8 cellular contexts compared by ENCODE assay signal in genomic region chr5:42912184-42912766, GRCh38.
A peak's percentile ranks its signal among the peaks of the same experiment; 100 is the strongest.
DNase-seq lines count a peak whose midpoint lies in the region; ATAC-seq and TF ChIP-seq lines count a peak whose summit lies in the region.

No MANE protein-coding gene starts in this region.

- no peaks in the 10 kb centered on the region for H4K20me1 ChIP-seq in PC-9 (ENCODE audit: insufficient read depth)

- H3K9me3 ChIP-seq in CD4-positive, alpha-beta memory T cell (ENCODE audit: control insufficient read depth in 1 of 2, low read length in 2 of 2), result no peaks in the 10 kb centered on the region
- H3K9me3 ChIP-seq in PC-9 (ENCODE audit: insufficient read depth, low read depth) (no peaks in the 10 kb centered on the region), ascending aorta (no peaks in the 10 kb centered on the region), colonic mucosa (no peaks in the 10 kb centered on the region)

- intact Hi-C loops in CD4-positive, alpha-beta memory T cell (cut with micrococcal nuclease), result loop anchor here (1.0 to 2.0 kb wide), 8 partner anchors 37 to 401 kb away; partner anchors contain the start of genes ANXA2R and HMGCS1
- intact Hi-C loops in PC-9 (cut with micrococcal nuclease; ENCODE audit: unreplicated experiment), result loop anchor here (1.0 to 5.0 kb wide), 11 partner anchors 38 to 477 kb away; partner anchors contain the start of genes ANXA2R and ZNF131
- intact Hi-C loops in ascending aorta (cut with DNase I), result no loop called here
- intact Hi-C loops in sciatic nerve (cut with DNase I), result no loop called here
- intact Hi-C loops in colonic mucosa (cut with DNase I), result loop anchor here (5.0 kb wide), 1 partner anchor 125 kb away; no protein-coding TSS in a partner anchor

- no peaks in the 10 kb centered on the region for H3K79me2 ChIP-seq in PC-9 (ENCODE audit: low read depth)

- CTCF ChIA-PET in CD4-positive, alpha-beta memory T cell (lab: Charles Lee; ENCODE audit: partially characterized antibody), result interaction anchor here (0.6 to 8.1 kb wide), 31 partner anchors 9 to 642 kb away, joined by 3 to 134 read pairs (median 7); partner anchors contain the start of genes ANXA2R, HMGCS1, TMEM267 and ZNF131
- CTCF ChIA-PET in PC-9 (lab: Charles Lee), result interaction anchor here (0.6 to 4.4 kb wide), 23 partner anchors 11 to 1916 kb away, joined by 3 to 46 read pairs (median 4); partner anchors contain the start of gene NIM1K

- peaks cover 7% of the 10 kb centered on the region for H3K4me1 ChIP-seq in CD4-positive, alpha-beta memory T cell (ENCODE audit: insufficient read depth, low read length)
- H3K4me1 ChIP-seq in PC-9 (replicated peaks; ENCODE audit: insufficient read depth) (0 out of 2 replicates have a peak, but pooled peaks cover 13% of the 10 kb centered on the region), ascending aorta (peaks cover 0 to 5% of the 10 kb centered on the region in 2 donors), colonic mucosa (no peaks in the 10 kb centered on the region)

- H3K27me3 Mint-ChIP-seq in CD4-positive, alpha-beta memory T cell, result peaks cover 1 to 4% of the 10 kb centered on the region in 2 donors

- POLR2A ChIA-PET in CD4-positive, alpha-beta memory T cell (lab: Charles Lee; ENCODE audit: partially characterized antibody), result interaction anchor here (0.5 to 7.9 kb wide), 12 partner anchors 39 to 401 kb away, joined by 3 to 177 read pairs (median 18); partner anchors contain the start of genes ANXA2R, HMGCS1 and ZNF131
- POLR2A ChIA-PET in PC-9 (lab: Charles Lee; ENCODE audit: unreplicated experiment), result interaction anchor here (0.6 to 0.8 kb wide), 4 partner anchors 87 to 985 kb away, joined by 3 to 8 read pairs (median 4); no protein-coding TSS in a partner anchor

- TF ChIP-seq CTCF in HFF-Myc (IDR thresholded peaks at IDR 0.05; ENCODE audit: low read depth, low read length, missing control alignments) (peak; percentile 67), PC-9 (conservative IDR thresholded peaks at IDR 0.05) (peak; percentile 96), ascending aorta (IDR thresholded peaks at IDR 0.05) (peak; percentile 19 to 41 (median 29)), colonic mucosa (IDR thresholded peaks at IDR 0.05) (no peak)

- no peak overlapping the region for H3K4me2 ChIP-seq in PC-9

- ATAC-seq in GM21526 (IDR thresholded peaks at IDR 0.05; ENCODE audit: low FRiP score, unreplicated experiment), result no peak
- ATAC-seq in sciatic nerve, result no peak

- no TSS peak for BruUV-seq in PC-9 (replicated peaks; lab: Mats Ljungman, UMichigan)

- H3K27me3 ChIP-seq in CD4-positive, alpha-beta memory T cell (ENCODE audit: insufficient read depth, low read length), result no peaks in the 10 kb centered on the region
- H3K27me3 ChIP-seq in PC-9 (ENCODE audit: insufficient read depth, low read depth) (no peaks in the 10 kb centered on the region), ascending aorta (no peaks in the 10 kb centered on the region), colonic mucosa (no peaks in the 10 kb centered on the region)

- no peak overlapping the region for H2AFZ ChIP-seq in PC-9

- H3F3A ChIP-seq in PC-9 (ENCODE audit: insufficient read depth, low read depth), result no peaks in the 10 kb centered on the region; the same call in 1 of the 2 replicates

- peak overlapping the region in 3 of 7 donors; percentile 1 to 16 (median 4) for H3K27ac Mint-ChIP-seq in CD4-positive, alpha-beta memory T cell

- H3K36me3 ChIP-seq in CD4-positive, alpha-beta memory T cell (ENCODE audit: insufficient read depth, low read length), result no peaks in the 10 kb centered on the region
- H3K36me3 ChIP-seq in PC-9 (ENCODE audit: low read depth) (no peaks in the 10 kb centered on the region), ascending aorta (no peaks in the 10 kb centered on the region), colonic mucosa (no peaks in the 10 kb centered on the region)

- H3K36me3 Mint-ChIP-seq in CD4-positive, alpha-beta memory T cell, result peaks cover 0 to 4% of the 10 kb centered on the region in 2 donors

- DNase-seq in CD4-positive, alpha-beta memory T cell, result peak; percentile 53 to 67 (median 62)
- DNase-seq in HFF-Myc (ENCODE audit: extremely low read depth, low read depth) (peak; percentile 19), PC-9 (peak; percentile 69 to 74), ascending aorta (ENCODE audit: low spot score in 2 of 2) (no peak), myocyte (ENCODE audit: low read depth) (peak; percentile 73), sciatic nerve (ENCODE audit: low spot score) (no peak), colonic mucosa (no peak)

- H3K27ac ChIP-seq in CD4-positive, alpha-beta memory T cell (ENCODE audit: low read depth, low read length), result no peak overlapping the region
- H3K27ac ChIP-seq in PC-9 (no peak overlapping the region), ascending aorta (no peak overlapping the region), colonic mucosa (no peak overlapping the region)

- H3K4me3 Mint-ChIP-seq in CD4-positive, alpha-beta memory T cell, result peak overlapping the region in 1 of 8 donors; percentile 68

- peaks cover 0 to 2% (median 0%) of the 10 kb centered on the region in 8 donors for H3K9me3 Mint-ChIP-seq in CD4-positive, alpha-beta memory T cell

- no peak overlapping the region for H3K4me3 ChIP-seq in CD4-positive, alpha-beta memory T cell (ENCODE audit: low read length in 2 of 2)
- H3K4me3 ChIP-seq in HFF-Myc (replicated peaks; ENCODE audit: low read depth, low read length) (no peak overlapping the region), PC-9 (no peak overlapping the region), ascending aorta (no peak overlapping the region), colonic mucosa (no peak overlapping the region)

- H3K4me1 Mint-ChIP-seq in CD4-positive, alpha-beta memory T cell, result peaks cover 8 to 18% (median 12%) of the 10 kb centered on the region in 4 donors

- no peaks in the 10 kb centered on the region for H3K9me2 ChIP-seq in PC-9 (ENCODE audit: insufficient read depth)

- H3K9ac ChIP-seq in colonic mucosa (ENCODE audit: low read depth in 2 of 2, low read length in 2 of 2), result no peak overlapping the region

Comparison
In these comparisons a context has a peak if more than half of its experiments do, and no peak if none do; other contexts are left out.
1. DNase-seq: peak in CD4-positive, alpha-beta memory T cell (5 of 5), HFF-Myc (single experiment), PC-9 (2 of 2) and myocyte (single experiment); none in ascending aorta (0 of 2), sciatic nerve (single experiment) and colonic mucosa (single experiment).
2. intact Hi-C loops: an anchor here in CD4-positive, alpha-beta memory T cell (1.0 to 2.0 kb wide), PC-9 (1.0 to 5.0 kb wide) and colonic mucosa (5.0 kb wide); none called in ascending aorta and sciatic nerve.